ENCODE assay signal across 20 cellular contexts in genomic region chr14:104227806-104228205, GRCh38.
DNase-seq lines count a peak whose midpoint lies in the region; ATAC-seq and TF ChIP-seq lines count a peak whose summit lies in the region.
"Had no signal": no experiment of that assay in that cellular context is flagged by ENCODE, and none has a peak within 500 bp of the region (broad histone marks: within the 10 kb centered on the region; RNA-seq: fewer than 3 reads in every experiment).

No MANE protein-coding gene starts in this region.

- H3K4me3 ChIP-seq in duodenal mucosa (ENCODE audit: low read depth in 1 of 2, low read length in 2 of 2) (no peak overlapping the region), SK-N-SH (ENCODE audit: low read depth in 2 of 2, low read length in 1 of 2) (no peak overlapping the region)
- H3K4me3 ChIP-seq: gastrocnemius medialis, left lung, PC-9, SJCRH30, transverse colon had no signal

- no peak for TF ChIP-seq CTCF in SK-N-SH (IDR thresholded peaks at IDR 0.05)

- peak overlapping the region; percentile 83 for H3K27ac Mint-ChIP-seq in T-helper 1 cell treated with Interleukin-12 subunit alpha and Interleukin-12 subunit beta and Interleukin-4 antibody, amounts not matched to agents 30 μg/mL and 1 μg/mL, for 36 hours
- peak overlapping the region; percentile 45 to 54 for H3K27ac Mint-ChIP-seq in stimulated activated naive CD8-positive, alpha-beta T cell treated with anti-CD3 and anti-CD28 coated beads, Interleukin-15, amount 100 ng/mL, for 72 hours
- H3K27ac Mint-ChIP-seq: activated naive CD4-positive, alpha-beta T cell treated with anti-CD3 and anti-CD28 coated beads, Interleukin-2, amount 50 U/mL, for 24 hours; H9 had no signal

- POLR2A ChIA-PET in SK-N-SH (lab: Yijun Ruan, JAX) = no interaction called here

- H4K20me1 ChIP-seq in SK-N-SH (ENCODE audit: insufficient read depth) = no peaks in the 10 kb centered on the region

- H3K36me3 ChIP-seq in duodenal mucosa (ENCODE audit: control insufficient read depth in 1 of 2, insufficient read depth in 2 of 2, low read length in 2 of 2) (no peaks in the 10 kb centered on the region), SK-N-SH (replicated peaks in 1 of 2; ENCODE audit: control insufficient read depth in 1 of 2, insufficient read depth in 2 of 2, low read length in 1 of 2) (no peaks in the 10 kb centered on the region)
- H3K36me3 ChIP-seq: gastrocnemius medialis, left lung, transverse colon had no signal

- no peaks in the 10 kb centered on the region for H3K9me2 ChIP-seq in SK-N-SH

- H3K27me3 ChIP-seq in duodenal mucosa (ENCODE audit: control insufficient read depth in 1 of 2, insufficient read depth in 2 of 2, low read length in 2 of 2) (no peaks in the 10 kb centered on the region), SK-N-SH (ENCODE audit: insufficient read depth) (no peaks in the 10 kb centered on the region)
- H3K27me3 ChIP-seq: SJCRH30, transverse colon had no signal

- peak; percentile 21 to 28 for DNase-seq in stimulated activated CD4-positive, alpha-beta T cell treated with anti-CD3 and anti-CD28 coated beads, Interleukin-15, amount 100 ng/mL, for 48 hours (ENCODE audit: low read depth in 2 of 2)
- no peak for DNase-seq in stimulated activated CD4-positive, alpha-beta T cell treated with anti-CD3 and anti-CD28 coated beads, Interleukin-12 subunit alpha, Interleukin-12 subunit beta, amount 100 ng/mL, for 4 hours
- DNase-seq in stimulated activated naive CD8-positive, alpha-beta T cell treated with anti-CD3 and anti-CD28 coated beads, Interleukin-15, amount 100 ng/mL, for 72 hours = peak; percentile 27 to 70
- no peak for DNase-seq in globus pallidus (ENCODE audit: low spot score)
- no peak for DNase-seq in SK-N-SH
- DNase-seq: gastrocnemius medialis, H9, NCI-H1092, NCI-H2107, NCI-H69, occipital lobe, PC-9, SJCRH30 had no signal

- H3K9ac ChIP-seq in duodenal mucosa (ENCODE audit: low read depth in 1 of 2, low read length in 2 of 2) (no peak overlapping the region), SK-N-SH (no peak overlapping the region)

- WGBS in SK-N-SH (ENCODE audit: low lambda C conversion rate) = 19% methylated on average over 1 of the region's 1 CpG

- peaks cover 6% of the 10 kb centered on the region for H3K9me3 Mint-ChIP-seq in T-helper 1 cell treated with Interleukin-12 subunit alpha and Interleukin-12 subunit beta and Interleukin-4 antibody, amounts not matched to agents 30 μg/mL and 1 μg/mL, for 36 hours
- H3K9me3 Mint-ChIP-seq in stimulated activated naive CD8-positive, alpha-beta T cell treated with anti-CD3 and anti-CD28 coated beads, Interleukin-15, amount 100 ng/mL, for 72 hours = peaks cover 0 to 5% of the 10 kb centered on the region in 2 donors
- H3K9me3 Mint-ChIP-seq: activated naive CD4-positive, alpha-beta T cell treated with anti-CD3 and anti-CD28 coated beads, Interleukin-2, amount 50 U/mL, for 24 hours had no signal

- H3K4me1 ChIP-seq in duodenal mucosa (ENCODE audit: control insufficient read depth in 1 of 2, insufficient read depth in 2 of 2, low read length in 2 of 2) (peaks cover 27 to 42% of the 10 kb centered on the region in 2 donors), SK-N-SH (ENCODE audit: control insufficient read depth in 1 of 2, insufficient read depth in 2 of 2, low read depth in 1 of 2, low read length in 1 of 2) (peaks cover 0 to 49% of the 10 kb centered on the region in 2 experiments; a peak in 2 of 4 replicates)
- H3K4me1 ChIP-seq: gastrocnemius medialis, left lung had no signal

- no peaks in the 10 kb centered on the region for H3F3A ChIP-seq in SK-N-SH (replicated peaks; ENCODE audit: insufficient read depth)

- peak overlapping the region; percentile 48 for H3K27ac ChIP-seq in duodenal mucosa (ENCODE audit: low read depth, low read length)
- H3K27ac ChIP-seq in SK-N-SH (ENCODE audit: low read depth in 2 of 2, low read length in 1 of 2) = no peak overlapping the region
- H3K27ac ChIP-seq: gastrocnemius medialis, left lung, PC-9, SJCRH30 had no signal

- no peak for TF ChIP-seq RAD21 in SK-N-SH (IDR thresholded peaks at IDR 0.05; ENCODE audit: low read length)

- H2AFZ ChIP-seq in SK-N-SH (ENCODE audit: low read depth) = no peak overlapping the region
- H2AFZ ChIP-seq: PC-9 had no signal

- H3K27me3 Mint-ChIP-seq in T-helper 1 cell treated with Interleukin-12 subunit alpha and Interleukin-12 subunit beta and Interleukin-4 antibody, amounts not matched to agents 30 μg/mL and 1 μg/mL, for 36 hours (ENCODE audit: low read depth) = no peaks in the 10 kb centered on the region
- peaks cover 39% of the 10 kb centered on the region for H3K27me3 Mint-ChIP-seq in stimulated activated naive CD8-positive, alpha-beta T cell treated with anti-CD3 and anti-CD28 coated beads, Interleukin-15, amount 100 ng/mL, for 72 hours

- peaks cover 2% of the 10 kb centered on the region for H3K36me3 Mint-ChIP-seq in T-helper 1 cell treated with Interleukin-12 subunit alpha and Interleukin-12 subunit beta and Interleukin-4 antibody, amounts not matched to agents 30 μg/mL and 1 μg/mL, for 36 hours (ENCODE audit: low read depth)

- no peaks in the 10 kb centered on the region for H3K79me2 ChIP-seq in SK-N-SH (ENCODE audit: insufficient read depth)

- TF ChIP-seq EP300 in SK-N-SH (IDR thresholded peaks at IDR 0.05; ENCODE audit: borderline replicate concordance in 1 of 2, low read depth in 1 of 2, low read length in 1 of 2) = no peak

- no peak overlapping the region for H3K4me3 Mint-ChIP-seq in T-helper 1 cell treated with Interleukin-12 subunit alpha and Interleukin-12 subunit beta and Interleukin-4 antibody, amounts not matched to agents 30 μg/mL and 1 μg/mL, for 36 hours
- peak overlapping the region; percentile 6 to 9 for H3K4me3 Mint-ChIP-seq in stimulated activated naive CD8-positive, alpha-beta T cell treated with anti-CD3 and anti-CD28 coated beads, Interleukin-15, amount 100 ng/mL, for 72 hours
- H3K4me3 Mint-ChIP-seq: activated naive CD4-positive, alpha-beta T cell treated with anti-CD3 and anti-CD28 coated beads, Interleukin-2, amount 50 U/mL, for 24 hours; H9 had no signal

- peaks cover 8% of the 10 kb centered on the region for H3K4me1 Mint-ChIP-seq in T-helper 1 cell treated with Interleukin-12 subunit alpha and Interleukin-12 subunit beta and Interleukin-4 antibody, amounts not matched to agents 30 μg/mL and 1 μg/mL, for 36 hours (ENCODE audit: low read depth)
- H3K4me1 Mint-ChIP-seq in stimulated activated naive CD8-positive, alpha-beta T cell treated with anti-CD3 and anti-CD28 coated beads, Interleukin-15, amount 100 ng/mL, for 72 hours = peaks cover 54% of the 10 kb centered on the region

- ATAC-seq in stimulated activated naive CD8-positive, alpha-beta T cell treated with anti-CD3 and anti-CD28 coated beads, Interleukin-15, amount 100 ng/mL, for 72 hours = peak; percentile 99
- no peak for ATAC-seq in HG03571 (IDR thresholded peaks at IDR 0.05; ENCODE audit: unreplicated experiment)
- ATAC-seq: gastrocnemius medialis, left lung, right cardiac atrium had no signal

- CTCF ChIA-PET in SK-N-SH (lab: Yijun Ruan, JAX) = interaction anchor here (0.8 to 1.4 kb wide), 6 partner anchors 13 to 337 kb away, joined by 3 to 4 read pairs (median 4); no protein-coding TSS in a partner anchor

- H3K9me3 ChIP-seq in duodenal mucosa (ENCODE audit: control insufficient read depth in 1 of 2, low read length in 2 of 2) (peaks cover 8 to 17% of the 10 kb centered on the region in 2 donors), SK-N-SH (no peaks in the 10 kb centered on the region)
- H3K9me3 ChIP-seq: gastrocnemius medialis, transverse colon had no signal

- no peak overlapping the region for H3K4me2 ChIP-seq in SK-N-SH
- H3K4me2 ChIP-seq: PC-9 had no signal

TF ChIP-seq in SK-N-SH, 30 proteins besides CTCF, POLR2A, EP300 and RAD21:
- TF ChIP-seq CHD2 (IDR thresholded peaks at IDR 0.05; ENCODE audit: low read length, partially characterized antibody) = no peak

Comparison
In these comparisons a context has a peak if more than half of its experiments do, and no peak if none do; other contexts are left out.
1. DNase-seq: peak in stimulated activated CD4-positive, alpha-beta T cell treated with anti-CD3 and anti-CD28 coated beads, Interleukin-15, amount 100 ng/mL, for 48 hours (2 of 2) and stimulated activated naive CD8-positive, alpha-beta T cell treated with anti-CD3 and anti-CD28 coated beads, Interleukin-15, amount 100 ng/mL, for 72 hours (2 of 2); none in stimulated activated CD4-positive, alpha-beta T cell treated with anti-CD3 and anti-CD28 coated beads, Interleukin-12 subunit alpha, Interleukin-12 subunit beta, amount 100 ng/mL, for 4 hours (single experiment), globus pallidus (single experiment) and SK-N-SH (single experiment).